In the genomic region with DNA sequence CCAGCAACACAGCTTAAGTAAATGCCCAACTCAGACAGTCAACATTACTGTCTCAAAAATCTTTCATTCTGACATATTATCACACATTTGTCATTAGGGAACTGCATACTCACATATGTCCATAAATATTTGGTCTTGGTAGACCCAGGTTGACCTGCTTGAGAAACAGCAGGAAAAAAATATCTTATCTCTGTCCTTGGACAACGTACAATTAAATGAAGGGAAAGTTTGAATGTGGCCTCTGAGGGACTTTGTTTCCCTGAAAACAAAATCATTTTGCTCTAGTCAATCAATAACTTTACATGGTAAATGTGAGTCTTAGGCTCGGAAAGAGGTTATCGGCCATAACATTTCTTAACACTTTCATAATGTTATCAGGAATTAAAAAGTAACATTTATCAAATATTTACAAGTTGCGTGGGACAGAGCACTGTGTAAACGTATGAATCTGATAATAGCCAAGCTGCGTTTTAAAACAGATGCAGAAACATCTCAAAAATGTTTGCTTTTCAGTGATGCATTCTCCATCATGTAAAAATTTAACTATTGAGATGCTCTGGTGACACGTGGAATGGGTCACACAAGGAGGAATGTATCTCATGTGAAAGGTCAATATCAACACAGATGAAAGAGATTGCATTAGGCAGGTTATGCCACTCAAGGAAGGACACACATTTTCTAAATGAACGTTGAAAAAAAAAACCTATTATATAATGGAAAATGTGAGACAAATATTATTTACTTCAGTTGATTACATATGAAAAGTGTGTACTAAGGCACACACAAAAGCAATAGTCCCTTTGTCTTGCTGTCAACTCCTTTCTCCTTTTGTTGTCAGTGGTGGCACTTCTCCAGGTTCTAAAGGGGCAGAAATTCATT, we compare ENCODE assay signal across 1 cellular context.
A peak's percentile ranks its signal among the peaks of the same experiment; 100 is the strongest.
TF ChIP-seq lines count a peak whose summit lies in the region.

No MANE protein-coding gene starts in this region.

TF ChIP-seq in HepG2, 621 proteins besides CTCF, POLR2A, EP300 and RAD21 (continued from another document and continues in another):
- TF ChIP-seq, protein P1, sequence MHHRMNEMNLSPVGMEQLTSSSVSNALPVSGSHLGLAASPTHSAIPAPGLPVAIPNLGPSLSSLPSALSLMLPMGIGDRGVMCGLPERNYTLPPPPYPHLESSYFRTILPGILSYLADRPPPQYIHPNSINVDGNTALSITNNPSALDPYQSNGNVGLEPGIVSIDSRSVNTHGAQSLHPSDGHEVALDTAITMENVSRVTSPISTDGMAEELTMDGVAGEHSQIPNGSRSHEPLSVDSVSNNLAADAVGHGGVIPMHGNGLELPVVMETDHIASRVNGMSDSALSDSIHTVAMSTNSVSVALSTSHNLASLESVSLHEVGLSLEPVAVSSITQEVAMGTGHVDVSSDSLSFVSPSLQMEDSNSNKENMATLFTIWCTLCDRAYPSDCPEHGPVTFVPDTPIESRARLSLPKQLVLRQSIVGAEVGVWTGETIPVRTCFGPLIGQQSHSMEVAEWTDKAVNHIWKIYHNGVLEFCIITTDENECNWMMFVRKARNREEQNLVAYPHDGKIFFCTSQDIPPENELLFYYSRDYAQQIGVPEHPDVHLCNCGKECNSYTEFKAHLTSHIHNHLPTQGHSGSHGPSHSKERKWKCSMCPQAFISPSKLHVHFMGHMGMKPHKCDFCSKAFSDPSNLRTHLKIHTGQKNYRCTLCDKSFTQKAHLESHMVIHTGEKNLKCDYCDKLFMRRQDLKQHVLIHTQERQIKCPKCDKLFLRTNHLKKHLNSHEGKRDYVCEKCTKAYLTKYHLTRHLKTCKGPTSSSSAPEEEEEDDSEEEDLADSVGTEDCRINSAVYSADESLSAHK (CRISPR knock-in tag; IDR thresholded peaks at IDR 0.05; ENCODE audit: borderline replicate concordance): no peak
- TF ChIP-seq ZFP90 (CRISPR knock-in tag; IDR thresholded peaks at IDR 0.05; ENCODE audit: borderline replicate concordance) (no peak), ZFP62 (CRISPR knock-in tag; IDR thresholded peaks at IDR 0.05) (no peak), ZNF136 (CRISPR knock-in tag; IDR thresholded peaks at IDR 0.05; ENCODE audit: low read depth) (no peak; the same call in 1 of the 2 replicates), ZNF101 (CRISPR knock-in tag; IDR thresholded peaks at IDR 0.05; ENCODE audit: borderline replicate concordance, low read depth) (no peak), RARG (CRISPR knock-in tag; IDR thresholded peaks at IDR 0.05; ENCODE audit: low read depth) (no peak), KDM5A (IDR thresholded peaks at IDR 0.05; ENCODE audit: borderline replicate concordance, low read length) (no peak), KDM1A (CRISPR knock-in tag; IDR thresholded peaks at IDR 0.05) (peak; percentile 78; the same call in 1 of the 2 replicates), CAMTA2 (CRISPR knock-in tag; IDR thresholded peaks at IDR 0.05; ENCODE audit: borderline replicate concordance) (no peak), ZNF550 (CRISPR knock-in tag; IDR thresholded peaks at IDR 0.05; ENCODE audit: borderline replicate concordance) (no peak), ZSCAN22 (CRISPR knock-in tag; IDR thresholded peaks at IDR 0.05) (no peak), NFE2 (CRISPR knock-in tag; IDR thresholded peaks at IDR 0.05) (no peak), ZSCAN12 (CRISPR knock-in tag; IDR thresholded peaks at IDR 0.05) (no peak), MAFF (IDR thresholded peaks at IDR 0.05; ENCODE audit: low read depth, low read length) (no peak), ZKSCAN8 (CRISPR knock-in tag; IDR thresholded peaks at IDR 0.05; ENCODE audit: borderline replicate concordance) (no peak), SATB2 (CRISPR knock-in tag; IDR thresholded peaks at IDR 0.05) (0 out of 2 replicates have a peak, but pooled peaks have one; percentile 38), ZNF83 (CRISPR knock-in tag; IDR thresholded peaks at IDR 0.05; ENCODE audit: borderline replicate concordance) (no peak), GZF1 (CRISPR knock-in tag; IDR thresholded peaks at IDR 0.05) (no peak), ZNF34 (CRISPR knock-in tag; IDR thresholded peaks at IDR 0.05; ENCODE audit: borderline replicate concordance) (no peak), FOXJ3 (CRISPR knock-in tag; IDR thresholded peaks at IDR 0.05; ENCODE audit: borderline replicate concordance) (peak; percentile 97), ZNF33A (CRISPR knock-in tag; IDR thresholded peaks at IDR 0.05; ENCODE audit: borderline replicate concordance) (no peak), CHD2 (IDR thresholded peaks at IDR 0.05; ENCODE audit: low read depth, low read length) (no peak), FOSL2 (CRISPR knock-in tag; IDR thresholded peaks at IDR 0.05) (peak; percentile 91), TAF15 (IDR thresholded peaks at IDR 0.05; ENCODE audit: low read depth, low read length, poor library complexity, severe bottlenecking) (no peak), KLF16 (CRISPR knock-in tag; IDR thresholded peaks at IDR 0.05) (peak in 1 of 2 experiments; percentile 61; a peak in 2 of 4 replicates), U2AF2 (IDR thresholded peaks at IDR 0.05; ENCODE audit: low read depth, low read length) (no peak), FOXK2 (IDR thresholded peaks at IDR 0.05) (peak; percentile 82), BCL6 (CRISPR knock-in tag; IDR thresholded peaks at IDR 0.05) (peak; percentile 93), ZMYM3 (CRISPR knock-in tag; IDR thresholded peaks at IDR 0.05) (no peak), SP140L (CRISPR knock-in tag; IDR thresholded peaks at IDR 0.05; ENCODE audit: borderline replicate concordance) (0 out of 2 replicates have a peak, but pooled peaks have one; percentile 6), HNF4G (IDR thresholded peaks at IDR 0.05; ENCODE audit: borderline replicate concordance, low read depth, low read length) (0 out of 2 replicates have a peak, but pooled peaks have one; percentile 52), HNF4G (CRISPR knock-in tag; IDR thresholded peaks at IDR 0.05; ENCODE audit: borderline replicate concordance, low read depth) (no peak), SRSF1 (optimal IDR thresholded peaks at IDR 0.05; ENCODE audit: low read depth, low read length) (no peak), KDM6A (CRISPR knock-in tag; IDR thresholded peaks at IDR 0.05; ENCODE audit: low read depth) (peak; percentile 79), KDM5B (CRISPR knock-in tag; IDR thresholded peaks at IDR 0.05; ENCODE audit: borderline replicate concordance) (no peak), ZMAT3 (CRISPR knock-in tag; conservative IDR thresholded peaks at IDR 0.05) (no peak), SOX13 (IDR thresholded peaks at IDR 0.05) (peak; percentile 89), SOX13 (CRISPR knock-in tag; conservative IDR thresholded peaks at IDR 0.05 in 1 of 2, IDR thresholded peaks at IDR 0.05 in 1 of 2) (peak in 1 of 2 experiments; percentile 94; a peak in 2 of 4 replicates), ZBTB3 (CRISPR knock-in tag; IDR thresholded peaks at IDR 0.05; ENCODE audit: borderline replicate concordance, low read depth) (no peak), ERF (CRISPR knock-in tag; IDR thresholded peaks at IDR 0.05) (0 out of 2 replicates have a peak, but pooled peaks have one; percentile 53)
- TF ChIP-seq, protein P2, sequence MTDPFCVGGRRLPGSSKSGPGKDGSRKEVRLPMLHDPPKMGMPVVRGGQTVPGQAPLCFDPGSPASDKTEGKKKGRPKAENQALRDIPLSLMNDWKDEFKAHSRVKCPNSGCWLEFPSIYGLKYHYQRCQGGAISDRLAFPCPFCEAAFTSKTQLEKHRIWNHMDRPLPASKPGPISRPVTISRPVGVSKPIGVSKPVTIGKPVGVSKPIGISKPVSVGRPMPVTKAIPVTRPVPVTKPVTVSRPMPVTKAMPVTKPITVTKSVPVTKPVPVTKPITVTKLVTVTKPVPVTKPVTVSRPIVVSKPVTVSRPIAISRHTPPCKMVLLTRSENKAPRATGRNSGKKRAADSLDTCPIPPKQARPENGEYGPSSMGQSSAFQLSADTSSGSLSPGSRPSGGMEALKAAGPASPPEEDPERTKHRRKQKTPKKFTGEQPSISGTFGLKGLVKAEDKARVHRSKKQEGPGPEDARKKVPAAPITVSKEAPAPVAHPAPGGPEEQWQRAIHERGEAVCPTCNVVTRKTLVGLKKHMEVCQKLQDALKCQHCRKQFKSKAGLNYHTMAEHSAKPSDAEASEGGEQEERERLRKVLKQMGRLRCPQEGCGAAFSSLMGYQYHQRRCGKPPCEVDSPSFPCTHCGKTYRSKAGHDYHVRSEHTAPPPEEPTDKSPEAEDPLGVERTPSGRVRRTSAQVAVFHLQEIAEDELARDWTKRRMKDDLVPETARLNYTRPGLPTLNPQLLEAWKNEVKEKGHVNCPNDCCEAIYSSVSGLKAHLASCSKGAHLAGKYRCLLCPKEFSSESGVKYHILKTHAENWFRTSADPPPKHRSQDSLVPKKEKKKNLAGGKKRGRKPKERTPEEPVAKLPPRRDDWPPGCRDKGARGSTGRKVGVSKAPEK (CRISPR knock-in tag; IDR thresholded peaks at IDR 0.05; ENCODE audit: borderline replicate concordance): 0 out of 2 replicates have a peak, but pooled peaks have one; percentile 56
- TF ChIP-seq, protein P3, sequence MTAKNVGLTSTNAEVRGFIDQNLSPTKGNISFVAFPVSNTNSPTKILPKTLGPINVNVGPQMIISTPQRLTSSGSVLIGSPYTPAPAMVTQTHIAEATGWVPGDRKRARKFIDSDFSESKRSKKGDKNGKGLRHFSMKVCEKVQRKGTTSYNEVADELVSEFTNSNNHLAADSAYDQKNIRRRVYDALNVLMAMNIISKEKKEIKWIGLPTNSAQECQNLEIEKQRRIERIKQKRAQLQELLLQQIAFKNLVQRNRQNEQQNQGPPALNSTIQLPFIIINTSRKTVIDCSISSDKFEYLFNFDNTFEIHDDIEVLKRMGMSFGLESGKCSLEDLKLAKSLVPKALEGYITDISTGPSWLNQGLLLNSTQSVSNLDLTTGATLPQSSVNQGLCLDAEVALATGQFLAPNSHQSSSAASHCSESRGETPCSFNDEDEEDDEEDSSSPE (CRISPR knock-in tag; IDR thresholded peaks at IDR 0.05): no peak
- TF ChIP-seq, protein P4, sequence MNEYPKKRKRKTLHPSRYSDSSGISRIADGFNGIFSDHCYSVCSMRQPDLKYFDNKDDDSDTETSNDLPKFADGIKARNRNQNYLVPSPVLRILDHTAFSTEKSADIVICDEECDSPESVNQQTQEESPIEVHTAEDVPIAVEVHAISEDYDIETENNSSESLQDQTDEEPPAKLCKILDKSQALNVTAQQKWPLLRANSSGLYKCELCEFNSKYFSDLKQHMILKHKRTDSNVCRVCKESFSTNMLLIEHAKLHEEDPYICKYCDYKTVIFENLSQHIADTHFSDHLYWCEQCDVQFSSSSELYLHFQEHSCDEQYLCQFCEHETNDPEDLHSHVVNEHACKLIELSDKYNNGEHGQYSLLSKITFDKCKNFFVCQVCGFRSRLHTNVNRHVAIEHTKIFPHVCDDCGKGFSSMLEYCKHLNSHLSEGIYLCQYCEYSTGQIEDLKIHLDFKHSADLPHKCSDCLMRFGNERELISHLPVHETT (CRISPR knock-in tag; conservative IDR thresholded peaks at IDR 0.05): no peak
- TF ChIP-seq, protein P5, sequence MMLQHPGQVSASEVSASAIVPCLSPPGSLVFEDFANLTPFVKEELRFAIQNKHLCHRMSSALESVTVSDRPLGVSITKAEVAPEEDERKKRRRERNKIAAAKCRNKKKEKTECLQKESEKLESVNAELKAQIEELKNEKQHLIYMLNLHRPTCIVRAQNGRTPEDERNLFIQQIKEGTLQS (CRISPR knock-in tag; IDR thresholded peaks at IDR 0.05): peak; percentile 81
- TF ChIP-seq, protein P6, sequence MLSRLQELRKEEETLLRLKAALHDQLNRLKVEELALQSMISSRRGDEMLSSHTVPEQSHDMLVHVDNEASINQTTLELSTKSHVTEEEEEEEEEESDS (CRISPR knock-in tag; IDR thresholded peaks at IDR 0.05; ENCODE audit: borderline replicate concordance): no peak
- TF ChIP-seq, protein P7, sequence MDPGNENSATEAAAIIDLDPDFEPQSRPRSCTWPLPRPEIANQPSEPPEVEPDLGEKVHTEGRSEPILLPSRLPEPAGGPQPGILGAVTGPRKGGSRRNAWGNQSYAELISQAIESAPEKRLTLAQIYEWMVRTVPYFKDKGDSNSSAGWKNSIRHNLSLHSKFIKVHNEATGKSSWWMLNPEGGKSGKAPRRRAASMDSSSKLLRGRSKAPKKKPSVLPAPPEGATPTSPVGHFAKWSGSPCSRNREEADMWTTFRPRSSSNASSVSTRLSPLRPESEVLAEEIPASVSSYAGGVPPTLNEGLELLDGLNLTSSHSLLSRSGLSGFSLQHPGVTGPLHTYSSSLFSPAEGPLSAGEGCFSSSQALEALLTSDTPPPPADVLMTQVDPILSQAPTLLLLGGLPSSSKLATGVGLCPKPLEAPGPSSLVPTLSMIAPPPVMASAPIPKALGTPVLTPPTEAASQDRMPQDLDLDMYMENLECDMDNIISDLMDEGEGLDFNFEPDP (CRISPR knock-in tag; conservative IDR thresholded peaks at IDR 0.05): no peak
- TF ChIP-seq, protein P8, sequence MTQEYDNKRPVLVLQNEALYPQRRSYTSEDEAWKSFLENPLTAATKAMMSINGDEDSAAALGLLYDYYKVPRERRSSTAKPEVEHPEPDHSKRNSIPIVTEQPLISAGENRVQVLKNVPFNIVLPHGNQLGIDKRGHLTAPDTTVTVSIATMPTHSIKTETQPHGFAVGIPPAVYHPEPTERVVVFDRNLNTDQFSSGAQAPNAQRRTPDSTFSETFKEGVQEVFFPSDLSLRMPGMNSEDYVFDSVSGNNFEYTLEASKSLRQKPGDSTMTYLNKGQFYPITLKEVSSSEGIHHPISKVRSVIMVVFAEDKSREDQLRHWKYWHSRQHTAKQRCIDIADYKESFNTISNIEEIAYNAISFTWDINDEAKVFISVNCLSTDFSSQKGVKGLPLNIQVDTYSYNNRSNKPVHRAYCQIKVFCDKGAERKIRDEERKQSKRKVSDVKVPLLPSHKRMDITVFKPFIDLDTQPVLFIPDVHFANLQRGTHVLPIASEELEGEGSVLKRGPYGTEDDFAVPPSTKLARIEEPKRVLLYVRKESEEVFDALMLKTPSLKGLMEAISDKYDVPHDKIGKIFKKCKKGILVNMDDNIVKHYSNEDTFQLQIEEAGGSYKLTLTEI (CRISPR knock-in tag; conservative IDR thresholded peaks at IDR 0.05): no peak
- TF ChIP-seq, protein P9, sequence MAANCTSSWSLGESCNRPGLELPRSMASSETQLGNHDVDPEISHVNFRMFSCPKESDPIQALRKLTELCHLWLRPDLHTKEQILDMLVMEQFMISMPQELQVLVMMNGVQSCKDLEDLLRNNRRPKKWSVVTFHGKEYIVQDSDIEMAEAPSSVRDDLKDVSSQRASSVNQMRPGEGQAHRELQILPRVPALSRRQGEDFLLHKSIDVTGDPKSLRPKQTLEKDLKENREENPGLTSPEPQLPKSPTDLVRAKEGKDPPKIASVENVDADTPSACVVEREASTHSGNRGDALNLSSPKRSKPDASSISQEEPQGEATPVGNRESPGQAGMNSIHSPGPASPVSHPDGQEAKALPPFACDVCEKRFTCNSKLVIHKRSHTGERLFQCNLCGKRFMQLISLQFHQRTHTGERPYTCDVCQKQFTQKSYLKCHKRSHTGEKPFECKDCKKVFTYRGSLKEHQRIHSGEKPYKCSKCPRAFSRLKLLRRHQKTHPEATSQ (CRISPR knock-in tag; IDR thresholded peaks at IDR 0.05; ENCODE audit: borderline replicate concordance): peak; percentile 12; the same call in 1 of the 2 replicates
- TF ChIP-seq, protein P10, sequence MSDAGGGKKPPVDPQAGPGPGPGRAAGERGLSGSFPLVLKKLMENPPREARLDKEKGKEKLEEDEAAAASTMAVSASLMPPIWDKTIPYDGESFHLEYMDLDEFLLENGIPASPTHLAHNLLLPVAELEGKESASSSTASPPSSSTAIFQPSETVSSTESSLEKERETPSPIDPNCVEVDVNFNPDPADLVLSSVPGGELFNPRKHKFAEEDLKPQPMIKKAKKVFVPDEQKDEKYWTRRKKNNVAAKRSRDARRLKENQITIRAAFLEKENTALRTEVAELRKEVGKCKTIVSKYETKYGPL (CRISPR knock-in tag; IDR thresholded peaks at IDR 0.05): peak; percentile 83
